In the genomic region with DNA sequence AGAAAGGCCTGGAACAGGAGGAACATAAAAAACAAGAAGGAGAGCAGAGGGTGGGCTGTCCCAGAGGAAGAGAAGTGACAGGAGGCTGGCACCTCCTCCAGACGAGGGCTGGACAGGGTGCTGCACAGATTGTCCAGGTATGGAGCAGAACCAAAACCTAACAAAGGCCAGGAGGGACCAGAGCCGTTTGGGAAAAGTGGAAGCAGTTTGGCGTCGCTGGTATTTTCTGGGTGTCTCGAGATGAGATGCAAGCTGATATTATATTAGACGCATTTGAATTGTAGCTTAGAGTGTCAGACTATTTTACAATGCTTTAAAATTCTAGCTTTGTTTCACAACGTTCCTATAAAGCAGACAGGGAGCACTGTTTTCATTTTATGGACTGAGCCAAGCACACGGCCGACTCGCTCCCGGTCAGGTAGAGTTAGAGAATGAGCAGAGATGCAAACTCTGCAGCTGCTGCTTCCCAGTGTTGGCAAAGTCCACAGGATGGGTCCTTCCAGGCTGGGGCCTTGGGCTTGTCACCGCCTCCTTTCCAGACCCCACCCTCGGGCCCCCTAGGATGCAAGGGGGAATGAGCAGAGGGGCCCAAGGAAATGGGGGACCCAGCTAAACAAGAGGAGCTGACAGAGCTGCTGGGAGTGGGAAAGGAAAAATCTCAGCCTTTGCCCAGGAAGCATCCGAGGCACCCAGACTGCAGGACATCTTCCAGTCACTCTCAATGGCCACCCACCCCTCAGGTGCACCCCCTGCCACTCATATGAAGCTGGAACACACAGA, we compare ENCODE assay signal across 36 cellular contexts.
"Had no signal": no experiment of that assay in that cellular context is flagged by ENCODE, and none has a peak within 500 bp of the region (broad histone marks: within the 10 kb centered on the region; RNA-seq: fewer than 3 reads in every experiment).

No MANE protein-coding gene starts in this region.

- H3K27ac ChIP-seq: adrenal gland, body of pancreas, cardiac muscle cell, coronary artery, esophagus squamous epithelium, gastroesophageal sphincter, heart right ventricle had no signal

- DNase-seq: activated CD4-positive, alpha-beta memory T cell treated with anti-CD3 and anti-CD28 coated beads for 36 hours; activated CD4-positive, alpha-beta T cell treated with anti-CD3 and anti-CD28 coated beads for 36 hours; activated CD4-positive, alpha-beta T cell treated with anti-CD3 and anti-CD28 coated beads, Interleukin-2, amount 10 ng/mL, durations not matched to agents 24 days and 14 days; activated CD4-positive, CD25-positive, alpha-beta regulatory T cell; activated CD4-positive, CD25-positive, alpha-beta regulatory T cell treated with anti-CD3 and anti-CD28 coated beads, Interleukin-2, amount 50 U/mL, for 72 hours; activated CD8-positive, alpha-beta memory T cell treated with anti-CD3 and anti-CD28 coated beads, Interleukin-2, amount 10 ng/mL, durations not matched to agents 7 days and 5 days; activated CD8-positive, alpha-beta memory T cell treated with anti-CD3 and anti-CD28 coated beads, Interleukin-2, amount 50 U/mL, for 4 hours; activated CD8-positive, alpha-beta T cell treated with anti-CD3 and anti-CD28 coated beads, Interleukin-2, amount 10 ng/mL, durations not matched to agents 7 days and 5 days; activated effector memory CD4-positive, alpha-beta T cell treated with anti-CD3 and anti-CD28 coated beads, Interleukin-2, amount 50 U/mL, for 16 hours; activated naive CD4-positive, alpha-beta T cell treated with anti-CD3 and anti-CD28 coated beads for 36 hours; activated naive CD8-positive, alpha-beta T cell treated with anti-CD3 and anti-CD28 coated beads for 36 hours; activated naive CD8-positive, alpha-beta T cell treated with anti-CD3 and anti-CD28 coated beads, Interleukin-2, amount 50 U/mL, for 24 hours; activated T-cell treated with anti-CD3 and anti-CD28 coated beads, Interleukin-2, amount 50 U/mL, for 1 hour; activated T-cell treated with anti-CD3 and anti-CD28 coated beads, Interleukin-2, amount 50 U/mL, for 48 hours; adrenal gland; amygdala; aorta; body of pancreas; central memory CD4-positive, alpha-beta T cell; cerebellar nuclear complex; dermis blood vessel endothelial cell; effector CD4-positive, alpha-beta T cell; effector memory CD8-positive, alpha-beta T cell; erythroblast; esophagus squamous epithelium; foreskin melanocyte; heart right ventricle; T-helper 17 cell; T1000 had no signal

- H3K27me3 Mint-ChIP-seq: activated CD8-positive, alpha-beta memory T cell treated with anti-CD3 and anti-CD28 coated beads, Interleukin-2, amount 10 ng/mL, durations not matched to agents 7 days and 5 days had no signal

- H3K9me3 ChIP-seq: adrenal gland, body of pancreas had no signal

- H3K27me3 ChIP-seq: adrenal gland, body of pancreas, cardiac muscle cell had no signal

- H3K27ac Mint-ChIP-seq: activated CD4-positive, alpha-beta memory T cell treated with anti-CD3 and anti-CD28 coated beads for 36 hours; activated CD4-positive, alpha-beta T cell treated with anti-CD3 and anti-CD28 coated beads for 36 hours; activated CD4-positive, alpha-beta T cell treated with anti-CD3 and anti-CD28 coated beads, Interleukin-2, amount 10 ng/mL, durations not matched to agents 24 days and 14 days; activated CD8-positive, alpha-beta memory T cell treated with anti-CD3 and anti-CD28 coated beads, Interleukin-2, amount 10 ng/mL, durations not matched to agents 7 days and 5 days; activated CD8-positive, alpha-beta T cell treated with anti-CD3 and anti-CD28 coated beads, Interleukin-2, amount 10 ng/mL, durations not matched to agents 7 days and 5 days; activated naive CD4-positive, alpha-beta T cell treated with anti-CD3 and anti-CD28 coated beads for 36 hours; activated naive CD4-positive, alpha-beta T cell treated with anti-CD3 and anti-CD28 coated beads, Interleukin-2, amount 50 U/mL, for 24 hours; activated naive CD8-positive, alpha-beta T cell treated with anti-CD3 and anti-CD28 coated beads for 36 hours; activated naive CD8-positive, alpha-beta T cell treated with anti-CD3 and anti-CD28 coated beads, Interleukin-2, amount 50 U/mL, for 24 hours; activated T-helper 1 cell treated with anti-CD3 and anti-CD28 coated beads, Interleukin-12 subunit alpha, Interleukin-12 subunit beta, Interleukin-2, Interleukin-4 antibody, amounts not matched to agents 30 ng/mL and 10 ng/mL and 1 ng/mL, durations not matched to agents 14 hours and 24 hours and 36 hours; activated T-helper 2 cell treated with anti-CD3 and anti-CD28 coated beads, Interferon-gamma antibody, Interleukin-2, Interleukin-4, amounts not matched to agents 10 μg/mL and 5 μg/mL and 100 μg/mL, durations not matched to agents 14 hours and 24 hours and 36 hours; effector memory CD8-positive, alpha-beta T cell; T-helper 17 cell; T-helper 2 cell treated with Interferon-gamma antibody and Interleukin-4, amounts not matched to agents 5 μg/mL and 100 μg/mL, for 36 hours had no signal

- H3K4me3 ChIP-seq: adrenal gland, body of pancreas, cardiac muscle cell, coronary artery, esophagus squamous epithelium, gastroesophageal sphincter, heart right ventricle had no signal

- H3K9me3 Mint-ChIP-seq: activated CD4-positive, alpha-beta T cell treated with anti-CD3 and anti-CD28 coated beads, Interleukin-2, amount 10 ng/mL, durations not matched to agents 24 days and 14 days; activated T-helper 2 cell treated with anti-CD3 and anti-CD28 coated beads, Interferon-gamma antibody, Interleukin-2, Interleukin-4, amounts not matched to agents 10 μg/mL and 5 μg/mL and 100 μg/mL, durations not matched to agents 14 hours and 24 hours and 36 hours; T-helper 2 cell treated with Interferon-gamma antibody and Interleukin-4, amounts not matched to agents 5 μg/mL and 100 μg/mL, for 36 hours had no signal

- H3K36me3 ChIP-seq: adrenal gland, cardiac muscle cell, esophagus squamous epithelium, gastroesophageal sphincter, heart right ventricle had no signal

- ATAC-seq: activated CD4-positive, alpha-beta T cell treated with anti-CD3 and anti-CD28 coated beads for 36 hours; activated CD8-positive, alpha-beta memory T cell treated with anti-CD3 and anti-CD28 coated beads, Interleukin-2, amount 10 ng/mL, durations not matched to agents 7 days and 5 days; activated CD8-positive, alpha-beta T cell treated with anti-CD3 and anti-CD28 coated beads, Interleukin-2, amount 10 ng/mL, durations not matched to agents 7 days and 5 days; activated naive CD8-positive, alpha-beta T cell treated with anti-CD3 and anti-CD28 coated beads, Interleukin-2, amount 50 U/mL, for 24 hours; body of pancreas; effector memory CD8-positive, alpha-beta T cell; gastroesophageal sphincter; heart right ventricle; T-helper 17 cell had no signal

- H3K36me3 Mint-ChIP-seq: activated CD4-positive, alpha-beta memory T cell treated with anti-CD3 and anti-CD28 coated beads for 36 hours; activated CD8-positive, alpha-beta memory T cell treated with anti-CD3 and anti-CD28 coated beads, Interleukin-2, amount 10 ng/mL, durations not matched to agents 7 days and 5 days; activated naive CD8-positive, alpha-beta T cell treated with anti-CD3 and anti-CD28 coated beads for 36 hours had no signal

- H3K4me3 Mint-ChIP-seq: activated CD4-positive, alpha-beta memory T cell treated with anti-CD3 and anti-CD28 coated beads for 36 hours; activated CD4-positive, alpha-beta T cell treated with anti-CD3 and anti-CD28 coated beads for 36 hours; activated CD4-positive, alpha-beta T cell treated with anti-CD3 and anti-CD28 coated beads, Interleukin-2, amount 10 ng/mL, durations not matched to agents 24 days and 14 days; activated CD8-positive, alpha-beta memory T cell treated with anti-CD3 and anti-CD28 coated beads, Interleukin-2, amount 10 ng/mL, durations not matched to agents 7 days and 5 days; activated CD8-positive, alpha-beta T cell treated with anti-CD3 and anti-CD28 coated beads, Interleukin-2, amount 10 ng/mL, durations not matched to agents 7 days and 5 days; activated naive CD4-positive, alpha-beta T cell treated with anti-CD3 and anti-CD28 coated beads for 36 hours; activated naive CD4-positive, alpha-beta T cell treated with anti-CD3 and anti-CD28 coated beads, Interleukin-2, amount 50 U/mL, for 24 hours; activated naive CD8-positive, alpha-beta T cell treated with anti-CD3 and anti-CD28 coated beads for 36 hours; activated naive CD8-positive, alpha-beta T cell treated with anti-CD3 and anti-CD28 coated beads, Interleukin-2, amount 50 U/mL, for 24 hours; activated T-helper 1 cell treated with anti-CD3 and anti-CD28 coated beads, Interleukin-12 subunit alpha, Interleukin-12 subunit beta, Interleukin-2, Interleukin-4 antibody, amounts not matched to agents 30 ng/mL and 10 ng/mL and 1 ng/mL, durations not matched to agents 14 hours and 24 hours and 36 hours; effector memory CD8-positive, alpha-beta T cell; T-helper 17 cell; T-helper 2 cell treated with Interferon-gamma antibody and Interleukin-4, amounts not matched to agents 5 μg/mL and 100 μg/mL, for 36 hours had no signal

- H3K4me1 ChIP-seq: adrenal gland, gastroesophageal sphincter, heart right ventricle had no signal
